Comparison of ENCODE assay signal across 21 cellular contexts in the genomic region with DNA sequence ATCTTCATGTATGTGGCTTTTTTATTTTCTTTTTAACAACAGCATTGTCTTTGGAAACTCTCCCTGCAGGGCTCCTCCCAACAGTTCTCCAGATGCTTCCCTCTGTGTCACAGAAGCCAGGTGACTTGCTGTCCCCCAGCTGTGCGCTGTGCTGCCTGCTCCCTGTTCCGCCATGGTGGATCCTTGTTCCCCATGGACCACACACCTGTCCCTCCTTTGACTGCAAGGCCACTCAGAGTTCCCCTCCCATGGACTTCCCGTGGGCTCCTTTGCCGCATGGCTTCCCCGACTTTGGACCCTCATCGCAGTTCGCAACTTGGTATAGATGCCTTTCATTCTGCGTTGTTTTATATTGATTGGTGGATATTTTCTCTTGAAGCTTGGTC. TPM values are rescaled to one million over a fixed set of nuclear protein-coding genes. Genes with fewer than 3 reads are reported as not detected.
A peak's percentile ranks its signal among the peaks of the same experiment; 100 is the strongest.
DNase-seq lines count a peak whose midpoint lies in the region; ATAC-seq and TF ChIP-seq lines count a peak whose summit lies in the region.
"Had no signal": no experiment of that assay in that cellular context is flagged by ENCODE, and none has a peak within 500 bp of the region (broad histone marks: within the 10 kb centered on the region; RNA-seq: fewer than 3 reads in every experiment).

No MANE protein-coding gene starts in this region.

- WGBS in heart left ventricle, 4 donors, result 97 to 99% (median 98%) methylated on average over 8 of the region's 8 CpGs
- WGBS in spleen, 5 donors, result 94 to 97% (median 96%) methylated on average over 8 of the region's 8 CpGs

- intact Hi-C loops in left ventricle myocardium inferior (cut with micrococcal nuclease), result no loop called here
- intact Hi-C loops in heart left ventricle (cut with DNase I), result no loop called here
- intact Hi-C loops in spleen (cut with DNase I; ENCODE audit: low total_unique reads), result no loop called here

- H3K4me3 ChIP-seq in left ventricle myocardium inferior, result no peak overlapping the region
- no peak overlapping the region for H3K4me3 ChIP-seq in heart left ventricle
- H3K4me3 ChIP-seq in spleen, result no peak overlapping the region
- H3K4me3 ChIP-seq: colonic mucosa, GM23248 had no signal

- H3K36me3 ChIP-seq in left ventricle myocardium inferior (no peaks in the 10 kb centered on the region), heart left ventricle (no peaks in the 10 kb centered on the region), spleen (no peaks in the 10 kb centered on the region)
- H3K36me3 ChIP-seq: colonic mucosa had no signal

- TF ChIP-seq POLR2A in heart left ventricle (IDR thresholded peaks at IDR 0.05) (no peak), spleen (IDR thresholded peaks at IDR 0.05) (no peak)

- peaks cover 4% of the 10 kb centered on the region for H3K36me3 Mint-ChIP-seq in glutamatergic neuron (ENCODE audit: unreplicated experiment)
- H3K36me3 Mint-ChIP-seq: naive thymus-derived CD8-positive, alpha-beta T cell had no signal

- H3K9me3 Mint-ChIP-seq in glutamatergic neuron (ENCODE audit: unreplicated experiment), result peaks cover 5% of the 10 kb centered on the region
- H3K9me3 Mint-ChIP-seq: activated T-cell treated with anti-CD3 and anti-CD28 coated beads, Interleukin-2, amount 50 U/mL, for 24 hours; CD4-positive, alpha-beta T cell had no signal

- H3K9me3 ChIP-seq in left ventricle myocardium inferior (replicated peaks), result no peaks in the 10 kb centered on the region
- peaks cover 0 to 7% (median 0%) of the 10 kb centered on the region in 12 donors for H3K9me3 ChIP-seq in heart left ventricle
- H3K9me3 ChIP-seq in spleen, result no peaks in the 10 kb centered on the region
- H3K9me3 ChIP-seq: colonic mucosa had no signal

- ATAC-seq in heart left ventricle (no peak), HG03520 (IDR thresholded peaks at IDR 0.05; ENCODE audit: unreplicated experiment) (no peak)
- ATAC-seq: naive thymus-derived CD8-positive, alpha-beta T cell had no signal

- H3K4me3 Mint-ChIP-seq in glutamatergic neuron (ENCODE audit: unreplicated experiment), result no peak overlapping the region
- H3K4me3 Mint-ChIP-seq: activated naive CD8-positive, alpha-beta T cell; activated T-cell treated with anti-CD3 and anti-CD28 coated beads, Interleukin-2, amount 50 U/mL, for 24 hours; CD4-positive, alpha-beta T cell; naive thymus-derived CD8-positive, alpha-beta T cell had no signal

- peak overlapping the region; percentile 78 for H3K27ac Mint-ChIP-seq in glutamatergic neuron (ENCODE audit: unreplicated experiment)
- H3K27ac Mint-ChIP-seq: activated T-cell treated with anti-CD3 and anti-CD28 coated beads, Interleukin-2, amount 50 U/mL, for 24 hours; CD4-positive, alpha-beta T cell had no signal

- TF ChIP-seq CTCF in left ventricle myocardium inferior (IDR thresholded peaks at IDR 0.05; ENCODE audit: borderline replicate concordance) (no peak), heart left ventricle (IDR thresholded peaks at IDR 0.05) (no peak), glutamatergic neuron (IDR thresholded peaks at IDR 0.05; ENCODE audit: partially characterized antibody, unreplicated experiment) (no peak), spleen (IDR thresholded peaks at IDR 0.05 in 8 of 11, conservative IDR thresholded peaks at IDR 0.05 in 3 of 11) (no peak)

- H3K4me1 ChIP-seq in left ventricle myocardium inferior, result peaks cover 53% of the 10 kb centered on the region
- peaks cover 0 to 63% (median 34%) of the 10 kb centered on the region in 12 donors for H3K4me1 ChIP-seq in heart left ventricle
- peaks cover 38 to 98% (median 67%) of the 10 kb centered on the region in 6 donors for H3K4me1 ChIP-seq in spleen
- H3K4me1 ChIP-seq: colonic mucosa had no signal

- H3K27me3 ChIP-seq in left ventricle myocardium inferior (ENCODE audit: low read depth), result no peaks in the 10 kb centered on the region
- no peaks in the 10 kb centered on the region for H3K27me3 ChIP-seq in heart left ventricle
- no peaks in the 10 kb centered on the region for H3K27me3 ChIP-seq in spleen (replicated peaks in 1 of 7)
- H3K27me3 ChIP-seq: colonic mucosa had no signal

- H3K27ac ChIP-seq in left ventricle myocardium inferior (replicated peaks) (peak overlapping the region; percentile 43), heart left ventricle (peak overlapping the region in 2 of 12 donors; percentile 32 to 65), spleen (no peak overlapping the region)
- H3K27ac ChIP-seq: colonic mucosa, GM23248 had no signal

- peaks cover 4% of the 10 kb centered on the region for H3K27me3 Mint-ChIP-seq in glutamatergic neuron (ENCODE audit: unreplicated experiment)

- no peak for DNase-seq in left ventricle myocardium inferior
- no peak for DNase-seq in heart left ventricle
- no peak for DNase-seq in glutamatergic neuron
- peak; percentile 60 for DNase-seq in spleen
- no peak for DNase-seq in DMS79 treated with DMSO at 0.1 percent for 48 hours (lab: John Stamatoyannopoulos, UW)
- DNase-seq in NCI-H524 treated with DMSO at 0.1 percent for 48 hours (lab: John Stamatoyannopoulos, UW), result no peak
- no peak for DNase-seq in NCI-H146 treated with DMSO at 0.1 percent for 48 hours (lab: John Stamatoyannopoulos, UW; ENCODE audit: unreplicated experiment)
- DNase-seq: activated CD4-positive, alpha-beta T cell treated with anti-CD3 and anti-CD28 coated beads for 48 hours; activated effector memory CD4-positive, alpha-beta T cell treated with anti-CD3 and anti-CD28 coated beads, Interleukin-2, amount 50 U/mL, for 16 hours; activated T-cell treated with anti-CD3 and anti-CD28 coated beads, Interleukin-2, amount 50 U/mL, for 24 hours; aorta; CD4-positive, alpha-beta T cell; colonic mucosa; effector CD8-positive, alpha-beta T cell; NCI-H146; stimulated activated naive CD4-positive, alpha-beta T cell treated with Interleukin-2 at 50 U/mL for 16 hours; WERI-Rb-1 had no signal

- H3K4me1 Mint-ChIP-seq in glutamatergic neuron (ENCODE audit: low read depth, unreplicated experiment), result peaks cover 34% of the 10 kb centered on the region

RNA-seq across cellular contexts. Expression of a gene that starts 18.6 kb away (rescaled TPM):
- total RNA-seq in left ventricle myocardium inferior (15.2 TPM), heart left ventricle (10 to 100 TPM in 3 of 9 donors, 1 to 10 TPM in 6; 1.7 to 33.8 (median 5.2) TPM), glutamatergic neuron (ENCODE audit: unreplicated experiment) (14.5 TPM), spleen (10 to 100 TPM; 20.7 to 37.8 (median 26.7) TPM)
- polyA plus RNA-seq in heart left ventricle (1 to 10 TPM in 1 of 2 donors, under 1 TPM in 1; 0.98 to 1.2 TPM), spleen (1 to 10 TPM; 2.0 to 5.3 (median 2.4) TPM)
